35 cellular contexts compared by ENCODE assay signal in the genomic region with DNA sequence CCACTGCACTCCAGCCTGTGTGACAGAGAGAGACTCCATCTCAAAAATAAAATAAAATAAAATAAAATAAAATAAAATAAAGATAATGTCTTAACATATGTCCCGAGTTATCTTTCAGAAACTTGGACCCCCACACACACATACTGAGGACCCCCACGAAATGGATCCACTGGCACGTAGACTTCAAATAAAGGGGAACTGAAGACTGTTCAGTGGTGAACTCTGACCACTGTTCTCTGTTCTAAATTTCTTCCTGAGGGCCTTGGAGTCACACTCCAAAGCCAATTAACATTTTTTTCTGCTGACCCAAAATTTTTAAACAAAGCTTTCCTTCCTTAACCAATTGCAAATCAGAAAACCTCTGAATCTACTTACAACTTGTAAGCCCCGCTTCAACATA.
"Had no signal": no experiment of that assay in that cellular context is flagged by ENCODE, and none has a peak within 500 bp of the region (broad histone marks: within the 10 kb centered on the region; RNA-seq: fewer than 3 reads in every experiment).

No MANE protein-coding gene starts in this region.

- FAIRE-seq: bronchial epithelial cell, TTC549 had no signal

- H3K27me3 Mint-ChIP-seq: activated B cell treated with CpG ODN at 0.5 μM for 24 hours had no signal

- H3K9me3 Mint-ChIP-seq: activated B cell treated with CpG ODN at 0.5 μM for 24 hours; activated CD4-positive, alpha-beta memory T cell treated with anti-CD3 and anti-CD28 coated beads for 36 hours; activated CD4-positive, alpha-beta T cell treated with anti-CD3 and anti-CD28 coated beads, Interleukin-2, amount 10 ng/mL, durations not matched to agents 24 days and 14 days; activated CD8-positive, alpha-beta T cell treated with anti-CD3 and anti-CD28 coated beads for 36 hours; activated naive CD4-positive, alpha-beta T cell treated with anti-CD3 and anti-CD28 coated beads for 36 hours; activated naive CD4-positive, alpha-beta T cell treated with anti-CD3 and anti-CD28 coated beads, Interleukin-2, amount 50 U/mL, for 72 hours; activated naive CD8-positive, alpha-beta T cell treated with anti-CD3 and anti-CD28 coated beads for 36 hours; activated T-cell treated with anti-CD3 and anti-CD28 coated beads, Interleukin-2, amount 50 U/mL, for 4 hours; activated T-cell treated with anti-CD3 and anti-CD28 coated beads, Interleukin-2, amount 50 U/mL, for 72 hours; activated T-helper 1 cell treated with anti-CD3 and anti-CD28 coated beads, Interleukin-12 subunit alpha, Interleukin-12 subunit beta, Interleukin-2, Interleukin-4 antibody, amounts not matched to agents 30 ng/mL and 10 ng/mL and 1 ng/mL, durations not matched to agents 14 hours and 24 hours and 36 hours; activated T-helper 17 cell treated with anti-CD3 and anti-CD28 coated beads, Interleukin-2, amount 50 U/mL, for 72 hours; brain; central memory CD8-positive, alpha-beta T cell; T-helper 1 cell treated with Interleukin-12 subunit alpha and Interleukin-12 subunit beta and Interleukin-4 antibody, amounts not matched to agents 30 μg/mL and 1 μg/mL, for 36 hours; T-helper 2 cell treated with Interferon-gamma antibody and Interleukin-4, amounts not matched to agents 5 μg/mL and 100 μg/mL, for 36 hours had no signal

- H3K27ac Mint-ChIP-seq: activated B cell treated with CpG ODN at 0.5 μM for 24 hours; activated CD4-positive, alpha-beta memory T cell treated with anti-CD3 and anti-CD28 coated beads for 36 hours; activated CD4-positive, alpha-beta T cell treated with anti-CD3 and anti-CD28 coated beads, Interleukin-2, amount 10 ng/mL, durations not matched to agents 24 days and 14 days; activated CD8-positive, alpha-beta T cell treated with anti-CD3 and anti-CD28 coated beads for 36 hours; activated naive CD4-positive, alpha-beta T cell treated with anti-CD3 and anti-CD28 coated beads for 36 hours; activated naive CD4-positive, alpha-beta T cell treated with anti-CD3 and anti-CD28 coated beads, Interleukin-2, amount 50 U/mL, for 72 hours; activated naive CD8-positive, alpha-beta T cell treated with anti-CD3 and anti-CD28 coated beads for 36 hours; activated T-cell treated with anti-CD3 and anti-CD28 coated beads, Interleukin-2, amount 50 U/mL, for 72 hours; activated T-helper 1 cell treated with anti-CD3 and anti-CD28 coated beads, Interleukin-12 subunit alpha, Interleukin-12 subunit beta, Interleukin-2, Interleukin-4 antibody, amounts not matched to agents 30 ng/mL and 10 ng/mL and 1 ng/mL, durations not matched to agents 14 hours and 24 hours and 36 hours; activated T-helper 17 cell treated with anti-CD3 and anti-CD28 coated beads, Interleukin-2, amount 50 U/mL, for 72 hours; brain; T-helper 1 cell treated with Interleukin-12 subunit alpha and Interleukin-12 subunit beta and Interleukin-4 antibody, amounts not matched to agents 30 μg/mL and 1 μg/mL, for 36 hours; T-helper 2 cell treated with Interferon-gamma antibody and Interleukin-4, amounts not matched to agents 5 μg/mL and 100 μg/mL, for 36 hours had no signal

- H3K36me3 Mint-ChIP-seq: activated CD4-positive, alpha-beta memory T cell treated with anti-CD3 and anti-CD28 coated beads for 36 hours; activated naive CD4-positive, alpha-beta T cell treated with anti-CD3 and anti-CD28 coated beads, Interleukin-2, amount 50 U/mL, for 72 hours; activated naive CD8-positive, alpha-beta T cell treated with anti-CD3 and anti-CD28 coated beads for 36 hours; brain had no signal

- H3K4me1 Mint-ChIP-seq: activated B cell treated with CpG ODN at 0.5 μM for 24 hours; activated CD4-positive, alpha-beta T cell treated with anti-CD3 and anti-CD28 coated beads, Interleukin-2, amount 10 ng/mL, durations not matched to agents 24 days and 14 days; activated naive CD8-positive, alpha-beta T cell treated with anti-CD3 and anti-CD28 coated beads for 36 hours; activated T-helper 17 cell treated with anti-CD3 and anti-CD28 coated beads, Interleukin-2, amount 50 U/mL, for 72 hours; brain; central memory CD8-positive, alpha-beta T cell had no signal

- H3K4me3 Mint-ChIP-seq: activated B cell treated with CpG ODN at 0.5 μM for 24 hours; activated CD4-positive, alpha-beta memory T cell treated with anti-CD3 and anti-CD28 coated beads for 36 hours; activated CD4-positive, alpha-beta T cell treated with anti-CD3 and anti-CD28 coated beads, Interleukin-2, amount 10 ng/mL, durations not matched to agents 24 days and 14 days; activated CD8-positive, alpha-beta T cell treated with anti-CD3 and anti-CD28 coated beads for 36 hours; activated naive CD4-positive, alpha-beta T cell treated with anti-CD3 and anti-CD28 coated beads for 36 hours; activated naive CD8-positive, alpha-beta T cell treated with anti-CD3 and anti-CD28 coated beads for 36 hours; activated T-cell treated with anti-CD3 and anti-CD28 coated beads, Interleukin-2, amount 50 U/mL, for 4 hours; activated T-cell treated with anti-CD3 and anti-CD28 coated beads, Interleukin-2, amount 50 U/mL, for 72 hours; activated T-helper 1 cell treated with anti-CD3 and anti-CD28 coated beads, Interleukin-12 subunit alpha, Interleukin-12 subunit beta, Interleukin-2, Interleukin-4 antibody, amounts not matched to agents 30 ng/mL and 10 ng/mL and 1 ng/mL, durations not matched to agents 14 hours and 24 hours and 36 hours; activated T-helper 17 cell treated with anti-CD3 and anti-CD28 coated beads, Interleukin-2, amount 50 U/mL, for 72 hours; brain; central memory CD8-positive, alpha-beta T cell; T-helper 1 cell treated with Interleukin-12 subunit alpha and Interleukin-12 subunit beta and Interleukin-4 antibody, amounts not matched to agents 30 μg/mL and 1 μg/mL, for 36 hours; T-helper 2 cell treated with Interferon-gamma antibody and Interleukin-4, amounts not matched to agents 5 μg/mL and 100 μg/mL, for 36 hours had no signal

- ATAC-seq: activated CD8-positive, alpha-beta T cell treated with anti-CD3 and anti-CD28 coated beads for 36 hours; activated naive CD4-positive, alpha-beta T cell treated with anti-CD3 and anti-CD28 coated beads, Interleukin-2, amount 50 U/mL, for 72 hours; activated T-cell treated with anti-CD3 and anti-CD28 coated beads, Interleukin-2, amount 50 U/mL, for 4 hours; activated T-cell treated with anti-CD3 and anti-CD28 coated beads, Interleukin-2, amount 50 U/mL, for 72 hours; activated T-helper 17 cell treated with anti-CD3 and anti-CD28 coated beads, Interleukin-2, amount 50 U/mL, for 72 hours had no signal

- DNase-seq: activated B cell treated with CpG ODN at 0.5 μM for 24 hours; activated CD4-positive, alpha-beta memory T cell treated with anti-CD3 and anti-CD28 coated beads for 36 hours; activated CD4-positive, alpha-beta T cell treated with anti-CD3 and anti-CD28 coated beads for 4 hours; activated CD4-positive, alpha-beta T cell treated with anti-CD3 and anti-CD28 coated beads, Interleukin-2, amount 10 ng/mL, durations not matched to agents 24 days and 14 days; activated CD4-positive, alpha-beta T cell treated with anti-CD3 and anti-CD28 coated beads, Interleukin-2, amount 50 U/mL, for 1 hour; activated CD4-positive, alpha-beta T cell treated with anti-CD3 and anti-CD28 coated beads, Interleukin-2, amount 50 U/mL, for 4 hours; activated CD4-positive, CD25-positive, alpha-beta regulatory T cell treated with anti-CD3 and anti-CD28 coated beads, Interleukin-2, amount 50 U/mL, for 72 hours; activated CD8-positive, alpha-beta memory T cell treated with anti-CD3 and anti-CD28 coated beads, Interleukin-2, amount 50 U/mL, for 4 hours; activated CD8-positive, alpha-beta T cell treated with anti-CD3 and anti-CD28 coated beads for 36 hours; activated effector memory CD4-positive, alpha-beta T cell treated with anti-CD3 and anti-CD28 coated beads, Interleukin-2, amount 50 U/mL, for 16 hours; activated gamma-delta T cell treated with Interleukin-2 at 50 U/mL for 16 hours; activated naive CD4-positive, alpha-beta T cell; activated naive CD4-positive, alpha-beta T cell treated with anti-CD3 and anti-CD28 coated beads for 36 hours; activated naive CD4-positive, alpha-beta T cell treated with anti-CD3 and anti-CD28 coated beads, Interleukin-2, amount 50 U/mL, for 16 hours; activated naive CD8-positive, alpha-beta T cell treated with anti-CD3 and anti-CD28 coated beads for 36 hours; activated T-cell treated with anti-CD3 and anti-CD28 coated beads for 4 hours; activated T-cell treated with anti-CD3 and anti-CD28 coated beads, Interleukin-2, amount 50 U/mL, for 1 hour; activated T-cell treated with anti-CD3 and anti-CD28 coated beads, Interleukin-2, amount 50 U/mL, for 4 hours; activated T-cell treated with anti-CD3 and anti-CD28 coated beads, Interleukin-2, amount 50 U/mL, for 72 hours; adrenal gland; amygdala; anterior cingulate cortex; caudate nucleus; cerebellar nuclear complex; T-helper 2 cell; T-helper 9 cell had no signal
